In genomic region chr3:116863842-116864626, GRCh38 we compare ENCODE assay signal across 8 cellular contexts.
DNase-seq lines count a peak whose midpoint lies in the region; ATAC-seq, FAIRE-seq and TF ChIP-seq lines count a peak whose summit lies in the region.

No MANE protein-coding gene starts in this region.

- H3K27me3 Mint-ChIP-seq in astrocyte (ENCODE audit: low read depth, unreplicated experiment) = no peaks in the 10 kb centered on the region
- H3K27me3 Mint-ChIP-seq in activated T-helper 17 cell treated with anti-CD3 and anti-CD28 coated beads, Interleukin-2, amount 50 U/mL, for 72 hours = no peaks in the 10 kb centered on the region

- H3K36me3 Mint-ChIP-seq in astrocyte (ENCODE audit: low read depth, unreplicated experiment) = no peaks in the 10 kb centered on the region
- H3K36me3 Mint-ChIP-seq in activated T-helper 17 cell treated with anti-CD3 and anti-CD28 coated beads, Interleukin-2, amount 50 U/mL, for 72 hours (ENCODE audit: low read depth) = no peaks in the 10 kb centered on the region

- H3K4me2 ChIP-seq in astrocyte (ENCODE audit: low read length) = peak overlapping the region; percentile 88

- H3K9ac ChIP-seq in astrocyte (ENCODE audit: low read length) = peak overlapping the region; percentile 62
- H3K9ac ChIP-seq in subcutaneous abdominal adipose tissue (ENCODE audit: low read length in 5 of 5) = no peak overlapping the region

- ATAC-seq in GM21529 (IDR thresholded peaks at IDR 0.05; ENCODE audit: unreplicated experiment) = peak; percentile 58
- no peak for ATAC-seq in activated T-helper 17 cell treated with anti-CD3 and anti-CD28 coated beads, Interleukin-2, amount 50 U/mL, for 72 hours (replicated peaks)

- H3K27me3 ChIP-seq in astrocyte (ENCODE audit: insufficient read depth, low read length) (no peaks in the 10 kb centered on the region), subcutaneous abdominal adipose tissue (ENCODE audit: control insufficient read depth in 5 of 5, insufficient read depth in 4 of 5, low read length in 5 of 5) (peaks cover 0 to 14% (median 0%) of the 10 kb centered on the region in 5 donors)

- H3K4me1 ChIP-seq in astrocyte (ENCODE audit: insufficient read depth, low read length) (no peaks in the 10 kb centered on the region), subcutaneous abdominal adipose tissue (ENCODE audit: control insufficient read depth in 5 of 5, insufficient read depth in 5 of 5, low read length in 5 of 5) (peaks cover 0 to 6% (median 4%) of the 10 kb centered on the region in 5 donors)

- H3K9me3 Mint-ChIP-seq in astrocyte (ENCODE audit: unreplicated experiment) = no peaks in the 10 kb centered on the region
- H3K9me3 Mint-ChIP-seq in activated T-helper 17 cell treated with anti-CD3 and anti-CD28 coated beads, Interleukin-2, amount 50 U/mL, for 72 hours = no peaks in the 10 kb centered on the region

- H3K9me3 ChIP-seq in astrocyte (ENCODE audit: insufficient read depth, low read depth, low read length) = no peaks in the 10 kb centered on the region
- no peaks in the 10 kb centered on the region for H3K9me3 ChIP-seq in subcutaneous abdominal adipose tissue (ENCODE audit: control insufficient read depth in 5 of 5, low read length in 5 of 5)

- peak overlapping the region; percentile 90 for H2AFZ ChIP-seq in astrocyte (ENCODE audit: low read depth, low read length)

- no peaks in the 10 kb centered on the region for H3K79me2 ChIP-seq in astrocyte (ENCODE audit: insufficient read depth, low read length)

- TF ChIP-seq CTCF in C4-2B (conservative IDR thresholded peaks at IDR 0.05) = peak; percentile 80
- peak; percentile 42 for TF ChIP-seq CTCF in astrocyte (IDR thresholded peaks at IDR 0.05; ENCODE audit: insufficient read depth, low read depth, low read length)

- H3K4me3 Mint-ChIP-seq in astrocyte (ENCODE audit: unreplicated experiment) = no peak overlapping the region
- no peak overlapping the region for H3K4me3 Mint-ChIP-seq in activated T-helper 17 cell treated with anti-CD3 and anti-CD28 coated beads, Interleukin-2, amount 50 U/mL, for 72 hours

- H3K4me1 Mint-ChIP-seq in astrocyte (ENCODE audit: low read depth, unreplicated experiment) = no peaks in the 10 kb centered on the region
- no peaks in the 10 kb centered on the region for H3K4me1 Mint-ChIP-seq in activated T-helper 17 cell treated with anti-CD3 and anti-CD28 coated beads, Interleukin-2, amount 50 U/mL, for 72 hours

- no peak for FAIRE-seq in astrocyte (lab: Jason Lieb, UNC)

- DNase-seq in NCI-H1694 (lab: John Stamatoyannopoulos, UW) (peak; percentile 15), astrocyte (ENCODE audit: low read depth) (peak; percentile 34), iris pigment epithelial cell (ENCODE audit: low read depth) (peak; percentile 76), OCI-M2 (lab: John Stamatoyannopoulos, UW; ENCODE audit: unreplicated experiment) (no peak)

- H3K27ac ChIP-seq in C4-2B (no peak overlapping the region), astrocyte (ENCODE audit: low read depth, low read length) (no peak overlapping the region), subcutaneous abdominal adipose tissue (ENCODE audit: low read depth, low read length) (no peak overlapping the region)

- H3K27ac Mint-ChIP-seq in astrocyte (ENCODE audit: unreplicated experiment) = no peak overlapping the region
- H3K27ac Mint-ChIP-seq in activated T-helper 17 cell treated with anti-CD3 and anti-CD28 coated beads, Interleukin-2, amount 50 U/mL, for 72 hours = no peak overlapping the region

- no peaks in the 10 kb centered on the region for H3K36me3 ChIP-seq in astrocyte (ENCODE audit: insufficient read depth, low read length)
- H3K36me3 ChIP-seq in subcutaneous abdominal adipose tissue (ENCODE audit: control insufficient read depth in 5 of 5, insufficient read depth in 5 of 5, low read length in 5 of 5) = no peaks in the 10 kb centered on the region

- H3K4me3 ChIP-seq in astrocyte (ENCODE audit: insufficient read depth, low read depth, low read length) (peak overlapping the region; percentile 55), subcutaneous abdominal adipose tissue (ENCODE audit: low read depth in 1 of 5, low read length in 5 of 5) (peak overlapping the region in 4 of 5 donors; percentile 5 to 55 (median 23))

- no peaks in the 10 kb centered on the region for H4K20me1 ChIP-seq in astrocyte (ENCODE audit: insufficient read depth, low read length)
